36 cellular contexts compared by ENCODE assay signal in genomic region chr1:63014267-63014666, GRCh38.
"Had no signal": no experiment of that assay in that cellular context is flagged by ENCODE, and none has a peak within 500 bp of the region (broad histone marks: within the 10 kb centered on the region; RNA-seq: fewer than 3 reads in every experiment).

No MANE protein-coding gene starts in this region.

- H3K27me3 ChIP-seq: MG63 had no signal

- H3K4me3 ChIP-seq: MG63 had no signal

- H3K36me3 ChIP-seq: MG63 had no signal

- DNase-seq: Karpas-422, Kasumi-1, MG63, MM.1S, MV-4-11, NCI-H1048, NCI-H1092, NCI-H1092 treated with DMSO at 0.1 percent for 48 hours, NCI-H1105, NCI-H1105 treated with DMSO at 0.1 percent for 48 hours, NCI-H1417, NCI-H1417 treated with DMSO at 0.1 percent for 48 hours, NCI-H1436, NCI-H1436 treated with DMSO at 0.1 percent for 48 hours, NCI-H146, NCI-H1694, NCI-H1694 treated with DMSO at 0.1 percent for 48 hours, NCI-H187, NCI-H187 treated with DMSO at 0.1 percent for 48 hours, NCI-H1930, NCI-H2029, NCI-H2029 treated with DMSO at 0.1 percent for 48 hours, NCI-H2081, NCI-H2081 treated with DMSO at 0.1 percent for 48 hours, NCI-H2107, NCI-H2171, NCI-H2171 treated with DMSO at 0.1 percent for 48 hours, NCI-H2227 treated with DMSO at 0.1 percent for 48 hours, NCI-H345, NCI-H446, NCI-H446 treated with DMSO at 0.1 percent for 48 hours, NCI-H510A, NCI-H510A treated with DMSO at 0.1 percent for 48 hours, NCI-H524, NCI-H524 treated with DMSO at 0.1 percent for 48 hours, NCI-H526 had no signal

- H3K9me3 ChIP-seq: MG63 had no signal
